9 cellular contexts compared by ENCODE assay signal in genomic region chr7:102395620-102395957, GRCh38. TPM values are rescaled to one million over a fixed set of nuclear protein-coding genes. Genes with fewer than 3 reads are reported as not detected.
DNase-seq lines count a peak whose midpoint lies in the region; ATAC-seq and TF ChIP-seq lines count a peak whose summit lies in the region.
"Had no signal": no experiment of that assay in that cellular context is flagged by ENCODE, and none has a peak within 500 bp of the region (broad histone marks: within the 10 kb centered on the region; RNA-seq: fewer than 3 reads in every experiment).

No MANE protein-coding gene starts in this region.

- no peak for TF ChIP-seq CTCF in PC-3 (conservative IDR thresholded peaks at IDR 0.05; ENCODE audit: low read depth, low read length)

- WGBS in neuronal stem cell (ENCODE audit: extremely low coverage in 2 of 2, insufficient read length in 2 of 2, insufficient replicate concordance in 1 of 2), 2 donors: no CpG with 5 or more reads among the region's 10 CpGs

- H3K9me3 ChIP-seq in PC-3 (ENCODE audit: low read length): no peaks in the 10 kb centered on the region
- H3K9me3 ChIP-seq in neuronal stem cell (replicated peaks in 1 of 2; ENCODE audit: control insufficient read depth in 2 of 2, insufficient read depth in 1 of 2, low read depth in 1 of 2, low read length in 2 of 2): no peaks in the 10 kb centered on the region

- POLR2A ChIA-PET in PC-3 (lab: Charles Lee; ENCODE audit: unreplicated experiment): interaction anchor here (0.6 to 0.7 kb wide), 2 partner anchors 766 to 1812 kb away, joined by 8 to 11 read pairs; no protein-coding TSS in a partner anchor

- no peak for ATAC-seq in PC-3

- no peak overlapping the region for H4K91ac ChIP-seq in neuronal stem cell (ENCODE audit: low read depth, low read length, poor library complexity)

- H3K79me1 ChIP-seq in neuronal stem cell (ENCODE audit: low read depth, low read length): peaks cover 4% of the 10 kb centered on the region

- H2BK120ac ChIP-seq in neuronal stem cell (ENCODE audit: low read depth, low read length): no peak overlapping the region

- BruUV-seq in PC-3 (replicated peaks; lab: Mats Ljungman, UMichigan): TSS peak; percentile 84

- no peaks in the 10 kb centered on the region for H3K9me2 ChIP-seq in PC-3 (replicated peaks; ENCODE audit: low read length)

- H2BK12ac ChIP-seq in neuronal stem cell (ENCODE audit: low read length): no peak overlapping the region

- H3F3A ChIP-seq in PC-3 (ENCODE audit: low read length, unreplicated experiment): no peaks in the 10 kb centered on the region

- H3K4me2 ChIP-seq in PC-3 (ENCODE audit: low read length) (peak overlapping the region; percentile 96), neuronal stem cell (ENCODE audit: insufficient read depth, low read length, poor library complexity, severe bottlenecking) (peak overlapping the region; percentile 66)

- H2AFZ ChIP-seq in PC-3 (ENCODE audit: low read length) (peak overlapping the region; percentile 93), neuronal stem cell (ENCODE audit: low read length) (peak overlapping the region; percentile 87)

- H2AK5ac ChIP-seq in neuronal stem cell (ENCODE audit: low read depth, low read length): no peak overlapping the region

- H3K79me2 ChIP-seq in PC-3 (ENCODE audit: low read length): peaks cover 18% of the 10 kb centered on the region

- H4K20me1 ChIP-seq in PC-3 (ENCODE audit: low read length): no peaks in the 10 kb centered on the region

- H3K27ac ChIP-seq in PC-3 (ENCODE audit: low read length): peak overlapping the region; percentile 67
- peak overlapping the region; percentile 78 for H3K27ac ChIP-seq in epithelial cell of prostate
- H3K27ac ChIP-seq in neuronal stem cell (replicated peaks; ENCODE audit: low read length): peak overlapping the region; percentile 93

- H2BK5ac ChIP-seq in neuronal stem cell (ENCODE audit: low read length): no peak overlapping the region

- peak overlapping the region; percentile 95 for H3K9ac ChIP-seq in PC-3 (ENCODE audit: low read length)
- H3K9ac ChIP-seq in neuronal stem cell (ENCODE audit: low read depth, low read length, poor library complexity): peak overlapping the region; percentile 81

- H3K27me3 ChIP-seq in PC-3 (ENCODE audit: low read length) (no peaks in the 10 kb centered on the region), neuronal stem cell (ENCODE audit: control insufficient read depth in 3 of 3, insufficient read depth in 3 of 3, low read depth in 1 of 3, low read length in 3 of 3) (no peaks in the 10 kb centered on the region)

- H3K36me3 ChIP-seq in PC-3 (ENCODE audit: low read depth, low read length) (peaks cover 19% of the 10 kb centered on the region), neuronal stem cell (replicated peaks in 1 of 2; ENCODE audit: control insufficient read depth in 2 of 2, insufficient read depth in 2 of 2, low read length in 2 of 2) (peaks cover 14 to 62% of the 10 kb centered on the region in 2 donors)

- no peak overlapping the region for H3K4ac ChIP-seq in neuronal stem cell (ENCODE audit: low read length)

- intact Hi-C loops in PC-3 (cut with micrococcal nuclease): loop anchor here (5.0 kb wide), 1 partner anchor 57 kb away; no protein-coding TSS in a partner anchor

- no peak overlapping the region for H2BK15ac ChIP-seq in neuronal stem cell (ENCODE audit: low read length)

- H3K18ac ChIP-seq in neuronal stem cell (ENCODE audit: low read length): peak overlapping the region; percentile 76

- H4K8ac ChIP-seq in neuronal stem cell (ENCODE audit: low read depth, low read length): no peak overlapping the region

- CTCF ChIA-PET in PC-3 (lab: Charles Lee): interaction anchor here (0.6 to 0.7 kb wide), 2 partner anchors 11 to 116 kb away, joined by 3 read pairs; no protein-coding TSS in a partner anchor

- DNase-seq in NCI-H2196 (lab: John Stamatoyannopoulos, UW; ENCODE audit: unreplicated experiment): peak; percentile 53
- no peak for DNase-seq in NCI-H2196 treated with DMSO at 0.1 percent for 48 hours (lab: John Stamatoyannopoulos, UW; ENCODE audit: unreplicated experiment)
- no peak for DNase-seq in PC-3
- DNase-seq in epithelial cell of prostate (ENCODE audit: low read depth, low spot score): no peak
- no peak for DNase-seq in neuronal stem cell (ENCODE audit: low spot score)
- DNase-seq in middle frontal gyrus (ENCODE audit: extremely low spot score, low spot score): no peak
- no peak for DNase-seq in dermis blood vessel endothelial cell
- no peak for DNase-seq in activated gamma-delta T cell treated with Interleukin-2 at 50 U/mL for 16 hours

- H3K4me3 ChIP-seq in PC-3 (ENCODE audit: low read length) (peak overlapping the region; percentile 92), neuronal stem cell (ENCODE audit: low read length in 2 of 2) (peak overlapping the region; percentile 62 to 77)

- no peak overlapping the region for H3K23ac ChIP-seq in neuronal stem cell (ENCODE audit: low read depth, low read length, poor library complexity)

- H3K14ac ChIP-seq in neuronal stem cell (ENCODE audit: low read length): no peak overlapping the region

- H3K4me1 ChIP-seq in PC-3 (ENCODE audit: insufficient read depth, low read length) (peaks cover 11% of the 10 kb centered on the region), neuronal stem cell (ENCODE audit: control insufficient read depth in 2 of 2, insufficient read depth in 1 of 2, low read depth in 1 of 2, low read length in 2 of 2) (peaks cover 5% of the 10 kb centered on the region in 2 donors)

RNA-seq across cellular contexts. Expression of gene PRKRIP1, which starts 0.6 kb away (rescaled TPM):
- total RNA-seq in PC-3 (2014; rRNA removed): 28.9 and 49.4 TPM in 2 replicates
- 23.3 TPM for polyA plus RNA-seq in neuronal stem cell (2013, experiment 1 of 2)
- 21.4 TPM for polyA plus RNA-seq in neuronal stem cell (2013, experiment 2 of 2)
- total RNA-seq in dermis blood vessel endothelial cell: 15.9 and 18.0 TPM in 2 replicates

RNA-seq across cellular contexts. Expression of gene ORAI2, which starts 37.8 kb away (rescaled TPM):
- total RNA-seq in PC-3 (2014; rRNA removed): 20.8 and 21.5 TPM in 2 replicates
- 31.9 TPM for polyA plus RNA-seq in neuronal stem cell (2013, experiment 1 of 2)
- polyA plus RNA-seq in neuronal stem cell (2013, experiment 2 of 2): 32.2 TPM
- 94.3 and 147 TPM in 2 replicates for total RNA-seq in dermis blood vessel endothelial cell

RNA-seq across cellular contexts. Expression of gene SPDYE6, which starts 39.3 kb away (rescaled TPM):
- not detected in 2 replicates for total RNA-seq in PC-3 (2014; rRNA removed)
- not detected for polyA plus RNA-seq in neuronal stem cell (2013, experiment 1 of 2)
- not detected for polyA plus RNA-seq in neuronal stem cell (2013, experiment 2 of 2)
- total RNA-seq in dermis blood vessel endothelial cell: not detected in 2 replicates
- total RNA-seq: Daoy had no signal
